ENCODE assay signal across 8 cellular contexts in the genomic region with DNA sequence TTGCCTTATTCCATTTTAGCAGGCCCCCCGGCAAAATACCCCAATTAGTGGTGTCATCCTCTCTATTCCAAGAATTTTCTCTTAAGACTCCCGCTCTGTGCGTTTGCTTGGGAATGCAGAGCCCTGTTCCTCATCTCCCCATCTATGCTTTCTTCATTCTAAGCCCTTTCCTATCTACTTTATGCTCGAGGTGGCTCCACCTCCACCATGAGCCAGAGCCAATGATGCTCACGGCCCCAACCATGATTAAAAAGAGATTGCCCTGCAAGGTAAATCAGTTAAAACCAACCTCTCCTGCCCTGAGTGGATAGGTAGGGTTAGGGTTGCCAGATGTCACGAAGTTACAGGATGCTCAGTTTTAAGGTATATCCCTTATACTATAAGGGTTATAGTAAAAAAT. TPM values are rescaled to one million over a fixed set of nuclear protein-coding genes. Genes with fewer than 3 reads are reported as not detected.
A peak's percentile ranks its signal among the peaks of the same experiment; 100 is the strongest.
DNase-seq lines count a peak whose midpoint lies in the region; ATAC-seq, FAIRE-seq and TF ChIP-seq lines count a peak whose summit lies in the region.

No MANE protein-coding gene starts in this region.

- peak overlapping the region; percentile 100 for H2AFZ ChIP-seq in keratinocyte (ENCODE audit: control insufficient read depth, low read length)

- intact Hi-C loops in activated CD4-positive, alpha-beta T cell treated with anti-CD3 and anti-CD28 coated beads for 36 hours (cut with DNase I, micrococcal nuclease): loop anchor here in 1 of 2 experiments (10.0 kb wide), 2 partner anchors 349 to 649 kb away; partner anchors contain the start of genes JADE2 and PPP2CA

- no peaks in the 10 kb centered on the region for H4K20me1 ChIP-seq in keratinocyte (ENCODE audit: control insufficient read depth, extremely low read depth, insufficient read depth, low read length)

- H3K79me2 ChIP-seq in keratinocyte (ENCODE audit: control insufficient read depth, insufficient read depth, low read length): peaks cover 5% of the 10 kb centered on the region

- peaks cover 13% of the 10 kb centered on the region for H3K4me1 ChIP-seq in keratinocyte (ENCODE audit: control insufficient read depth, extremely low read depth, insufficient read depth, low read length)

- H3K36me3 Mint-ChIP-seq in activated CD4-positive, alpha-beta T cell treated with anti-CD3 and anti-CD28 coated beads for 36 hours (ENCODE audit: low read depth): peaks cover 8% of the 10 kb centered on the region
- H3K36me3 Mint-ChIP-seq in activated CD8-positive, alpha-beta T cell treated with anti-CD3 and anti-CD28 coated beads, Interleukin-2, amount 10 ng/mL, durations not matched to agents 7 days and 5 days (ENCODE audit: low read depth): peaks cover 19% of the 10 kb centered on the region

- no peaks in the 10 kb centered on the region for H3K9me3 ChIP-seq in keratinocyte (ENCODE audit: control insufficient read depth, low read depth, low read length)

- H3K27ac Mint-ChIP-seq in activated CD4-positive, alpha-beta T cell treated with anti-CD3 and anti-CD28 coated beads for 36 hours: peak overlapping the region; percentile 97
- peak overlapping the region; percentile 72 for H3K27ac Mint-ChIP-seq in activated CD8-positive, alpha-beta T cell treated with anti-CD3 and anti-CD28 coated beads, Interleukin-2, amount 10 ng/mL, durations not matched to agents 7 days and 5 days

- no peaks in the 10 kb centered on the region for H3K9me3 Mint-ChIP-seq in activated CD4-positive, alpha-beta T cell treated with anti-CD3 and anti-CD28 coated beads for 36 hours (ENCODE audit: low read depth)
- no peaks in the 10 kb centered on the region for H3K9me3 Mint-ChIP-seq in activated CD8-positive, alpha-beta T cell treated with anti-CD3 and anti-CD28 coated beads, Interleukin-2, amount 10 ng/mL, durations not matched to agents 7 days and 5 days (ENCODE audit: insufficient read depth)

- peak overlapping the region; percentile 88 for H3K4me3 Mint-ChIP-seq in activated CD4-positive, alpha-beta T cell treated with anti-CD3 and anti-CD28 coated beads for 36 hours
- H3K4me3 Mint-ChIP-seq in activated CD8-positive, alpha-beta T cell treated with anti-CD3 and anti-CD28 coated beads, Interleukin-2, amount 10 ng/mL, durations not matched to agents 7 days and 5 days: peak overlapping the region; percentile 97

- H3K9me1 ChIP-seq in keratinocyte (ENCODE audit: control insufficient read depth, extremely low read depth, insufficient read depth, low read length): no peaks in the 10 kb centered on the region

- peak overlapping the region in 1 of 3 experiments; percentile 80 for H3K4me3 ChIP-seq in keratinocyte (ENCODE audit: control insufficient read depth in 2 of 3, extremely low read depth in 1 of 3, insufficient read depth in 2 of 3, low read depth in 1 of 3, low read length in 3 of 3)

- peak; percentile 53 for DNase-seq in activated CD4-positive, alpha-beta T cell treated with anti-CD3 and anti-CD28 coated beads for 36 hours
- DNase-seq in activated CD4-positive, alpha-beta T cell treated with anti-CD3 and anti-CD28 coated beads for 1 hour: no peak
- DNase-seq in activated CD8-positive, alpha-beta T cell treated with anti-CD3 and anti-CD28 coated beads, Interleukin-2, amount 10 ng/mL, durations not matched to agents 7 days and 5 days: peak; percentile 32
- DNase-seq in keratinocyte (ENCODE audit: low read depth, low spot score): no peak
- DNase-seq in pons (ENCODE audit: low spot score): no peak
- DNase-seq in mesenteric fat pad (ENCODE audit: low spot score): no peak

- CTCF ChIA-PET in activated CD4-positive, alpha-beta T cell treated with anti-CD3 and anti-CD28 coated beads for 36 hours (lab: Charles Lee): interaction anchor here (0.8 to 2.2 kb wide), 4 partner anchors 31 to 135 kb away, joined by 3 to 11 read pairs (median 4); partner anchors contain the start of genes CAMLG and PCBD2
- CTCF ChIA-PET in activated CD8-positive, alpha-beta T cell treated with anti-CD3 and anti-CD28 coated beads, Interleukin-2, amount 10 ng/mL, durations not matched to agents 7 days and 5 days (lab: Charles Lee): interaction anchor here (0.8 to 1.6 kb wide), 8 partner anchors 16 to 135 kb away, joined by 3 to 10 read pairs (median 4); partner anchors contain the start of genes C5orf24, CAMLG and PCBD2

- peak overlapping the region; percentile 89 for H3K9ac ChIP-seq in keratinocyte (ENCODE audit: control insufficient read depth, extremely low read depth, insufficient read depth, low read length)

- FAIRE-seq in keratinocyte (lab: Jason Lieb, UNC): no peak

- H3K27me3 Mint-ChIP-seq in activated CD4-positive, alpha-beta T cell treated with anti-CD3 and anti-CD28 coated beads for 36 hours: no peaks in the 10 kb centered on the region
- H3K27me3 Mint-ChIP-seq in activated CD8-positive, alpha-beta T cell treated with anti-CD3 and anti-CD28 coated beads, Interleukin-2, amount 10 ng/mL, durations not matched to agents 7 days and 5 days (ENCODE audit: low read depth): no peaks in the 10 kb centered on the region

- peaks cover 0 to 1% of the 10 kb centered on the region in 2 experiments for H3K36me3 ChIP-seq in keratinocyte (ENCODE audit: control insufficient read depth in 2 of 2, extremely low read depth in 1 of 2, insufficient read depth in 2 of 2, low read length in 2 of 2)

- dilution Hi-C loops in keratinocyte (cut with MboI; ENCODE audit: extremely low pct_ligation_motif_present, low sequenced_read_pairs): no loop called here

- H3K4me1 Mint-ChIP-seq in activated CD4-positive, alpha-beta T cell treated with anti-CD3 and anti-CD28 coated beads for 36 hours: peaks cover 35% of the 10 kb centered on the region
- H3K4me1 Mint-ChIP-seq in activated CD8-positive, alpha-beta T cell treated with anti-CD3 and anti-CD28 coated beads, Interleukin-2, amount 10 ng/mL, durations not matched to agents 7 days and 5 days (ENCODE audit: low read depth): peaks cover 34% of the 10 kb centered on the region

- H3K27me3 ChIP-seq in keratinocyte (ENCODE audit: control insufficient read depth, extremely low read depth, insufficient read depth, low read length): no peaks in the 10 kb centered on the region

- POLR2A ChIA-PET in activated CD4-positive, alpha-beta T cell treated with anti-CD3 and anti-CD28 coated beads for 36 hours (lab: Charles Lee): interaction anchor here (1.0 to 1.2 kb wide), 5 partner anchors 16 to 34 kb away, joined by 3 to 7 read pairs (median 3); partner anchors contain the start of genes C5orf24 and PCBD2
- POLR2A ChIA-PET in activated CD8-positive, alpha-beta T cell treated with anti-CD3 and anti-CD28 coated beads, Interleukin-2, amount 10 ng/mL, durations not matched to agents 7 days and 5 days (lab: Charles Lee): interaction anchor here (0.7 to 2.6 kb wide), 10 partner anchors 8 to 116 kb away, joined by 3 to 17 read pairs (median 4); partner anchors contain the start of genes C5orf24 and PCBD2

- H3K27ac ChIP-seq in keratinocyte (ENCODE audit: control insufficient read depth, insufficient read depth, low read length) (peak overlapping the region; percentile 83), temporal lobe (ENCODE audit: low read depth, low read length) (peak overlapping the region; percentile 96)

- ATAC-seq in activated CD4-positive, alpha-beta T cell treated with anti-CD3 and anti-CD28 coated beads for 36 hours: peak; percentile 37
- ATAC-seq in activated CD8-positive, alpha-beta T cell treated with anti-CD3 and anti-CD28 coated beads, Interleukin-2, amount 10 ng/mL, durations not matched to agents 7 days and 5 days: no peak
- no peak for ATAC-seq in HG02571 (IDR thresholded peaks at IDR 0.05; ENCODE audit: unreplicated experiment)

- H3K4me2 ChIP-seq in keratinocyte (ENCODE audit: control insufficient read depth, extremely low read depth, insufficient read depth, low read depth, low read length): peak overlapping the region; percentile 93

- no peak for TF ChIP-seq CTCF in keratinocyte (optimal IDR thresholded peaks at IDR 0.05 in 1 of 3, IDR thresholded peaks at IDR 0.05 in 1 of 3, conservative IDR thresholded peaks at IDR 0.05 in 1 of 3; ENCODE audit: extremely low read depth in 1 of 3, insufficient read depth in 2 of 3, low read length in 3 of 3)

RNA-seq across cellular contexts. Expression of gene TXNDC15, which starts 0.7 kb away (rescaled TPM):
- 10 to 100 TPM; 16.6 to 29.1 TPM for total RNA-seq in activated CD4-positive, alpha-beta T cell treated with anti-CD3 and anti-CD28 coated beads for 36 hours
- 10 to 100 TPM; 42.6 to 46.7 TPM for total RNA-seq in activated CD8-positive, alpha-beta T cell treated with anti-CD3 and anti-CD28 coated beads, Interleukin-2, amount 10 ng/mL, durations not matched to agents 7 days and 5 days
- polyA plus RNA-seq in keratinocyte: 24.7 to 35.8 TPM (median 31.4 TPM) in 3 replicates
- 34.9 TPM for polyA plus RNA-seq in keratinocyte (2011; ENCODE audit: low read depth)
- 19.0 and 19.7 TPM in 2 replicates for polyA plus RNA-seq in keratinocyte (2011; cell fraction: cytosol; rRNA removed)
- polyA plus RNA-seq in keratinocyte (2011; cell fraction: nucleus; rRNA removed): 51.4 and 51.8 TPM in 2 replicates
- 15.5 and 28.2 TPM in 2 replicates for polyA plus RNA-seq in keratinocyte (2012; ENCODE audit: low replicate concordance)
- polyA minus RNA-seq in keratinocyte: 10.9 to 29.9 TPM (median 23.7 TPM) in 3 replicates
- 25.1 TPM for polyA minus RNA-seq in keratinocyte (2011; cell fraction: cytosol; rRNA and poly(A)+ RNA removed)
- polyA minus RNA-seq in keratinocyte (2011; cell fraction: nucleus; rRNA and poly(A)+ RNA removed): 18.1 and 21.5 TPM in 2 replicates
- total RNA-seq in temporal lobe: 74.5 TPM
- total RNA-seq in mesenteric fat pad: 50.1 TPM

RNA-seq across cellular contexts. Expression of gene C5orf24, which starts 27.7 kb away (rescaled TPM):
- 10 to 100 TPM; 24.5 to 24.9 TPM for total RNA-seq in activated CD4-positive, alpha-beta T cell treated with anti-CD3 and anti-CD28 coated beads for 36 hours
- total RNA-seq in activated CD8-positive, alpha-beta T cell treated with anti-CD3 and anti-CD28 coated beads, Interleukin-2, amount 10 ng/mL, durations not matched to agents 7 days and 5 days: 10 to 100 TPM; 25.8 to 30.5 TPM
- polyA plus RNA-seq in keratinocyte: 29.0 to 36.5 TPM (median 29.6 TPM) in 3 replicates
- 18.3 TPM for polyA plus RNA-seq in keratinocyte (2011; ENCODE audit: low read depth)
- 21.4 and 31.3 TPM in 2 replicates for polyA plus RNA-seq in keratinocyte (2011; cell fraction: cytosol; rRNA removed)
- 32.9 and 42.4 TPM in 2 replicates for polyA plus RNA-seq in keratinocyte (2011; cell fraction: nucleus; rRNA removed)
- polyA plus RNA-seq in keratinocyte (2012; ENCODE audit: low replicate concordance): 17.4 and 22.3 TPM in 2 replicates
- 10.5 to 23.6 TPM (median 15.4 TPM) in 3 replicates for polyA minus RNA-seq in keratinocyte
- 20.3 TPM for polyA minus RNA-seq in keratinocyte (2011; cell fraction: cytosol; rRNA and poly(A)+ RNA removed)
- polyA minus RNA-seq in keratinocyte (2011; cell fraction: nucleus; rRNA and poly(A)+ RNA removed): 15.7 and 28.4 TPM in 2 replicates
- 75.0 TPM for total RNA-seq in temporal lobe
- total RNA-seq in mesenteric fat pad: 40.9 TPM

RNA-seq across cellular contexts. Expression of gene PCBD2, which starts 31.4 kb away (rescaled TPM):
- total RNA-seq in activated CD4-positive, alpha-beta T cell treated with anti-CD3 and anti-CD28 coated beads for 36 hours: 10 to 100 TPM; 10.0 to 12.8 TPM
- total RNA-seq in activated CD8-positive, alpha-beta T cell treated with anti-CD3 and anti-CD28 coated beads, Interleukin-2, amount 10 ng/mL, durations not matched to agents 7 days and 5 days: 10 to 100 TPM; 11.3 to 14.4 TPM
- 3.8 to 6.2 TPM (median 4.4 TPM) in 3 replicates for polyA plus RNA-seq in keratinocyte
- 3.7 TPM for polyA plus RNA-seq in keratinocyte (2011; ENCODE audit: low read depth)
- 3.3 and 4.1 TPM in 2 replicates for polyA plus RNA-seq in keratinocyte (2011; cell fraction: cytosol; rRNA removed)
- 5.8 and 6.1 TPM in 2 replicates for polyA plus RNA-seq in keratinocyte (2011; cell fraction: nucleus; rRNA removed)
- polyA plus RNA-seq in keratinocyte (2012; ENCODE audit: low replicate concordance): 3.5 and 3.8 TPM in 2 replicates
- polyA minus RNA-seq in keratinocyte: 2.4 to 4.6 TPM (median 3.2 TPM) in 3 replicates
- 2.1 TPM for polyA minus RNA-seq in keratinocyte (2011; cell fraction: cytosol; rRNA and poly(A)+ RNA removed)
- 2.3 and 4.8 TPM in 2 replicates for polyA minus RNA-seq in keratinocyte (2011; cell fraction: nucleus; rRNA and poly(A)+ RNA removed)
- total RNA-seq in temporal lobe: 5.7 TPM
- 10.7 TPM for total RNA-seq in mesenteric fat pad

Comparison
In these comparisons a context has a peak if more than half of its experiments do, and no peak if none do; other contexts are left out.
1. DNase-seq: peak in activated CD4-positive, alpha-beta T cell treated with anti-CD3 and anti-CD28 coated beads for 36 hours (single experiment) and activated CD8-positive, alpha-beta T cell treated with anti-CD3 and anti-CD28 coated beads, Interleukin-2, amount 10 ng/mL, durations not matched to agents 7 days and 5 days (single experiment); none in activated CD4-positive, alpha-beta T cell treated with anti-CD3 and anti-CD28 coated beads for 1 hour (single experiment), keratinocyte (single experiment), pons (single experiment) and mesenteric fat pad (single experiment).